1 cellular context compared by ENCODE assay signal in genomic region chr1:244840219-244840794, GRCh38.
TF ChIP-seq lines count a peak whose summit lies in the region.

No MANE protein-coding gene starts in this region.

TF ChIP-seq in SK-N-SH treated with all-trans-retinoic acid at 6 μM for 48 hours, 23 proteins besides CTCF, POLR2A, EP300 and RAD21 (continued from another document):
- TF ChIP-seq PATZ1 (CRISPR knock-in tag; IDR thresholded peaks at IDR 0.05; ENCODE audit: borderline replicate concordance): no peak
- no peak for TF ChIP-seq OSR1 (CRISPR knock-in tag; IDR thresholded peaks at IDR 0.05)
- no peak for TF ChIP-seq POU6F1 (CRISPR knock-in tag; IDR thresholded peaks at IDR 0.05; ENCODE audit: borderline replicate concordance, low read depth)
- no peak for TF ChIP-seq ISL1 (CRISPR knock-in tag; IDR thresholded peaks at IDR 0.05)
